ENCODE assay signal across 8 cellular contexts in genomic region chr4:37304612-37305011, GRCh38.
"Had no signal": no experiment of that assay in that cellular context is flagged by ENCODE, and none has a peak within 500 bp of the region (broad histone marks: within the 10 kb centered on the region; RNA-seq: fewer than 3 reads in every experiment).

No MANE protein-coding gene starts in this region.

- DNase-seq: GDM1, GF-D8 had no signal

- FAIRE-seq: G401.6, GM12891, GM12892, GM18507, GM19239 had no signal

- H3K4me3 ChIP-seq: GM12878 had no signal
